In genomic region chr11:92626624-92627023, GRCh38 we compare ENCODE assay signal across 2 cellular contexts.
TF ChIP-seq lines count a peak whose summit lies in the region.

No MANE protein-coding gene starts in this region.

TF ChIP-seq in SK-N-SH, 30 proteins besides CTCF, POLR2A, EP300 and RAD21 (continued from another document):
- TF ChIP-seq USF1 (IDR thresholded peaks at IDR 0.05; ENCODE audit: borderline replicate concordance, low read depth) (no peak), RXRA (IDR thresholded peaks at IDR 0.05; ENCODE audit: borderline replicate concordance, low read depth) (no peak), RFX5 (IDR thresholded peaks at IDR 0.05; ENCODE audit: low read length) (no peak), NFIC (IDR thresholded peaks at IDR 0.05; ENCODE audit: borderline replicate concordance) (no peak), ELF1 (IDR thresholded peaks at IDR 0.05) (no peak), TCF12 (IDR thresholded peaks at IDR 0.05) (no peak), IRF3 (IDR thresholded peaks at IDR 0.05; ENCODE audit: low read depth, low read length) (no peak), NRF1 (IDR thresholded peaks at IDR 0.05; ENCODE audit: low read depth, low read length) (no peak), PBX3 (IDR thresholded peaks at IDR 0.05) (no peak), FOXJ3 (CRISPR knock-in tag; IDR thresholded peaks at IDR 0.05) (no peak), GATA2 (CRISPR knock-in tag; IDR thresholded peaks at IDR 0.05) (no peak), FOSL2 (IDR thresholded peaks at IDR 0.05; ENCODE audit: borderline replicate concordance, low read depth) (no peak), FOXM1 (IDR thresholded peaks at IDR 0.05; ENCODE audit: low read depth) (no peak)

TF ChIP-seq in SK-N-SH treated with all-trans-retinoic acid at 6 μM for 48 hours, 23 proteins besides CTCF, POLR2A, EP300 and RAD21 (continued from another document):
- TF ChIP-seq TSHZ2 (CRISPR knock-in tag; IDR thresholded peaks at IDR 0.05) (no peak), PPARA (CRISPR knock-in tag; IDR thresholded peaks at IDR 0.05; ENCODE audit: borderline replicate concordance) (no peak), ZNF70 (CRISPR knock-in tag; IDR thresholded peaks at IDR 0.05) (no peak)
